In genomic region chr19:1650627-1651009, GRCh38 we compare ENCODE assay signal across 8 cellular contexts. TPM values are rescaled to one million over a fixed set of nuclear protein-coding genes. Genes with fewer than 3 reads are reported as not detected.
DNase-seq lines count a peak whose midpoint lies in the region; ATAC-seq and TF ChIP-seq lines count a peak whose summit lies in the region.

No MANE protein-coding gene starts in this region.

- intact Hi-C loops in activated T-helper 2 cell treated with anti-CD3 and anti-CD28 coated beads, Interferon-gamma antibody, Interleukin-2, Interleukin-4, amounts not matched to agents 10 μg/mL and 5 μg/mL and 100 μg/mL, durations not matched to agents 14 hours and 24 hours and 36 hours (cut with micrococcal nuclease) = loop anchor here (5.0 kb wide), 1 partner anchor 58 kb away; the partner anchor contains the start of gene MBD3
- intact Hi-C loops in uterus (cut with DNase I; ENCODE audit: low total_unique reads) = no loop called here
- intact Hi-C loops in sciatic nerve (cut with DNase I) = loop anchor here (5.0 kb wide), 1 partner anchor 43 kb away; the partner anchor contains the start of gene UQCR11

- no peaks in the 10 kb centered on the region for H3K27me3 Mint-ChIP-seq in activated T-helper 2 cell treated with anti-CD3 and anti-CD28 coated beads, Interferon-gamma antibody, Interleukin-2, Interleukin-4, amounts not matched to agents 10 μg/mL and 5 μg/mL and 100 μg/mL, durations not matched to agents 14 hours and 24 hours and 36 hours (ENCODE audit: low read depth)

- H3K9me3 ChIP-seq in uterus = no peaks in the 10 kb centered on the region

- DNase-seq in stimulated activated CD4-positive, alpha-beta T cell treated with anti-CD3 and anti-CD28 coated beads, Interleukin-2, amount 100 ng/mL, for 4 hours (ENCODE audit: low read depth) = peak; percentile 6
- no peak for DNase-seq in stimulated activated CD4-positive, alpha-beta T cell treated with anti-CD3 and anti-CD28 coated beads, Interleukin-1b, Interleukin-23, amount 100 ng/mL, for 48 hours
- no peak for DNase-seq in activated T-helper 2 cell treated with anti-CD3 and anti-CD28 coated beads, Interferon-gamma antibody, Interleukin-2, Interleukin-4, amounts not matched to agents 10 μg/mL and 5 μg/mL and 100 μg/mL, durations not matched to agents 14 hours and 24 hours and 36 hours (ENCODE audit: low spot score)
- peak; percentile 81 for DNase-seq in iPS-NIHi11 (ENCODE audit: low spot score)
- no peak for DNase-seq in uterus
- no peak for DNase-seq in D341Med (ENCODE audit: low spot score)
- no peak for DNase-seq in sciatic nerve (ENCODE audit: low spot score)

- H3K9me3 Mint-ChIP-seq in activated T-helper 2 cell treated with anti-CD3 and anti-CD28 coated beads, Interferon-gamma antibody, Interleukin-2, Interleukin-4, amounts not matched to agents 10 μg/mL and 5 μg/mL and 100 μg/mL, durations not matched to agents 14 hours and 24 hours and 36 hours = no peaks in the 10 kb centered on the region

- peaks cover 16% of the 10 kb centered on the region for H3K4me1 Mint-ChIP-seq in activated T-helper 2 cell treated with anti-CD3 and anti-CD28 coated beads, Interferon-gamma antibody, Interleukin-2, Interleukin-4, amounts not matched to agents 10 μg/mL and 5 μg/mL and 100 μg/mL, durations not matched to agents 14 hours and 24 hours and 36 hours (ENCODE audit: low read depth)

- H3K27ac ChIP-seq in uterus = peak overlapping the region; percentile 9 to 100

- H3K27ac Mint-ChIP-seq in activated T-helper 2 cell treated with anti-CD3 and anti-CD28 coated beads, Interferon-gamma antibody, Interleukin-2, Interleukin-4, amounts not matched to agents 10 μg/mL and 5 μg/mL and 100 μg/mL, durations not matched to agents 14 hours and 24 hours and 36 hours = peak overlapping the region; percentile 89

- no peak for TF ChIP-seq POLR2A in uterus (IDR thresholded peaks at IDR 0.05)

- no peaks in the 10 kb centered on the region for H3K27me3 ChIP-seq in uterus

- no peak for ATAC-seq in GM21528 (IDR thresholded peaks at IDR 0.05; ENCODE audit: low FRiP score, unreplicated experiment)
- ATAC-seq in sciatic nerve = no peak

- no peak for TF ChIP-seq CTCF in uterus (IDR thresholded peaks at IDR 0.05)

- peak overlapping the region; percentile 48 to 56 for H3K4me3 ChIP-seq in uterus

- H3K36me3 ChIP-seq in uterus = no peaks in the 10 kb centered on the region

- peak overlapping the region; percentile 91 for H3K4me3 Mint-ChIP-seq in activated T-helper 2 cell treated with anti-CD3 and anti-CD28 coated beads, Interferon-gamma antibody, Interleukin-2, Interleukin-4, amounts not matched to agents 10 μg/mL and 5 μg/mL and 100 μg/mL, durations not matched to agents 14 hours and 24 hours and 36 hours (ENCODE audit: low read depth)

- H3K4me1 ChIP-seq in uterus = peaks cover 0 to 16% of the 10 kb centered on the region in 2 donors

- peaks cover 25% of the 10 kb centered on the region for H3K36me3 Mint-ChIP-seq in activated T-helper 2 cell treated with anti-CD3 and anti-CD28 coated beads, Interferon-gamma antibody, Interleukin-2, Interleukin-4, amounts not matched to agents 10 μg/mL and 5 μg/mL and 100 μg/mL, durations not matched to agents 14 hours and 24 hours and 36 hours (ENCODE audit: low read depth)

RNA-seq across cellular contexts. Expression of gene TCF3, which starts 1.8 kb away (rescaled TPM):
- 153 and 173 TPM in 2 replicates for total RNA-seq in activated T-helper 2 cell treated with anti-CD3 and anti-CD28 coated beads, Interferon-gamma antibody, Interleukin-2, Interleukin-4, amounts not matched to agents 10 μg/mL and 5 μg/mL and 100 μg/mL, durations not matched to agents 14 hours and 24 hours and 36 hours
- total RNA-seq in uterus (100 to 1,000 TPM in 1 of 4 donors, 10 to 100 TPM in 3; 15.6 to 132 (median 65.7) TPM), sciatic nerve (48.7 TPM)

RNA-seq across cellular contexts. Expression of gene UQCR11, which starts 45.4 kb away (rescaled TPM):
- 163 and 184 TPM in 2 replicates for total RNA-seq in activated T-helper 2 cell treated with anti-CD3 and anti-CD28 coated beads, Interferon-gamma antibody, Interleukin-2, Interleukin-4, amounts not matched to agents 10 μg/mL and 5 μg/mL and 100 μg/mL, durations not matched to agents 14 hours and 24 hours and 36 hours
- 100 to 1,000 TPM in 1 of 4 donors, 10 to 100 TPM in 3; 20.6 to 110 (median 30.8) TPM for total RNA-seq in uterus
- total RNA-seq in sciatic nerve = 136 TPM

RNA-seq across cellular contexts. Expression of gene MBD3, which starts 58.0 kb away (rescaled TPM):
- total RNA-seq in activated T-helper 2 cell treated with anti-CD3 and anti-CD28 coated beads, Interferon-gamma antibody, Interleukin-2, Interleukin-4, amounts not matched to agents 10 μg/mL and 5 μg/mL and 100 μg/mL, durations not matched to agents 14 hours and 24 hours and 36 hours = 123 and 125 TPM in 2 replicates
- total RNA-seq in uterus = 10 to 100 TPM; 53.8 to 75.9 (median 64.5) TPM
- total RNA-seq in sciatic nerve = 48.1 TPM

Comparison
In these comparisons a context has a peak if more than half of its experiments do, and no peak if none do; other contexts are left out.
1. DNase-seq: peak in stimulated activated CD4-positive, alpha-beta T cell treated with anti-CD3 and anti-CD28 coated beads, Interleukin-2, amount 100 ng/mL, for 4 hours (single experiment) and iPS-NIHi11 (single experiment); none in stimulated activated CD4-positive, alpha-beta T cell treated with anti-CD3 and anti-CD28 coated beads, Interleukin-1b, Interleukin-23, amount 100 ng/mL, for 48 hours (single experiment), activated T-helper 2 cell treated with anti-CD3 and anti-CD28 coated beads, Interferon-gamma antibody, Interleukin-2, Interleukin-4, amounts not matched to agents 10 μg/mL and 5 μg/mL and 100 μg/mL, durations not matched to agents 14 hours and 24 hours and 36 hours (single experiment), uterus (0 of 2), D341Med (single experiment) and sciatic nerve (single experiment).